Comparison of ENCODE assay signal across 20 cellular contexts in genomic region chr2:78532762-78533399, GRCh38.
"Had no signal": no experiment of that assay in that cellular context is flagged by ENCODE, and none has a peak within 500 bp of the region (broad histone marks: within the 10 kb centered on the region; RNA-seq: fewer than 3 reads in every experiment).

No MANE protein-coding gene starts in this region.

- H3K9me3 Mint-ChIP-seq: natural killer cell treated with Interleukin-12 subunit alpha and Interleukin-12 subunit beta and Interleukin-15 and Interleukin-18, amount 100 ng/mL, for 72 hours had no signal

- H3K4me1 ChIP-seq: right atrium auricular region, tibial artery had no signal

- H3K27me3 Mint-ChIP-seq: activated B cell treated with CpG ODN at 0.5 μM for 24 hours; activated CD4-positive, alpha-beta memory T cell treated with anti-CD3 and anti-CD28 coated beads, Interleukin-2, amount 10 ng/mL, durations not matched to agents 7 days and 5 days; activated CD8-positive, alpha-beta memory T cell treated with anti-CD3 and anti-CD28 coated beads, Interleukin-2, amount 10 ng/mL, durations not matched to agents 7 days and 5 days; activated naive CD8-positive, alpha-beta T cell treated with anti-CD3 and anti-CD28 coated beads, Interleukin-2, amount 10 ng/mL, durations not matched to agents 7 days and 5 days; dendritic cell treated with granulocyte-macrophage colony-stimulating factor and Interleukin-4, amounts not matched to agents 40 ng/mL and 50 ng/mL, for 4 days; effector memory CD8-positive, alpha-beta T cell; natural killer cell treated with Interleukin-12 subunit alpha and Interleukin-12 subunit beta and Interleukin-15 and Interleukin-18, amount 100 ng/mL, for 72 hours had no signal

- H3K9me3 ChIP-seq: right atrium auricular region, tibial artery had no signal

- H3K27me3 ChIP-seq: cardiac muscle cell, hepatocyte, right atrium auricular region, tibial artery had no signal

- ATAC-seq: activated CD8-positive, alpha-beta memory T cell treated with anti-CD3 and anti-CD28 coated beads, Interleukin-2, amount 10 ng/mL, durations not matched to agents 7 days and 5 days; effector memory CD8-positive, alpha-beta T cell; natural killer cell treated with Interleukin-12 subunit alpha and Interleukin-12 subunit beta and Interleukin-15 and Interleukin-18, amount 100 ng/mL, for 72 hours had no signal

- H3K4me3 ChIP-seq: cardiac muscle cell, hepatocyte, lung, right atrium auricular region, tibial artery had no signal

- H3K4me3 Mint-ChIP-seq: activated B cell treated with CpG ODN at 0.5 μM for 24 hours; activated CD4-positive, alpha-beta memory T cell treated with anti-CD3 and anti-CD28 coated beads, Interleukin-2, amount 10 ng/mL, durations not matched to agents 7 days and 5 days; activated CD8-positive, alpha-beta memory T cell treated with anti-CD3 and anti-CD28 coated beads, Interleukin-2, amount 10 ng/mL, durations not matched to agents 7 days and 5 days; activated naive CD8-positive, alpha-beta T cell treated with anti-CD3 and anti-CD28 coated beads, Interleukin-2, amount 10 ng/mL, durations not matched to agents 7 days and 5 days; dendritic cell treated with granulocyte-macrophage colony-stimulating factor and Interleukin-4, amounts not matched to agents 40 ng/mL and 50 ng/mL, for 4 days; effector memory CD8-positive, alpha-beta T cell; mesothelial cell of epicardium; natural killer cell treated with Interleukin-12 subunit alpha and Interleukin-12 subunit beta and Interleukin-15 and Interleukin-18, amount 100 ng/mL, for 72 hours had no signal

- H3K4me1 Mint-ChIP-seq: activated B cell treated with CpG ODN at 0.5 μM for 24 hours; activated CD4-positive, alpha-beta memory T cell treated with anti-CD3 and anti-CD28 coated beads, Interleukin-2, amount 10 ng/mL, durations not matched to agents 7 days and 5 days; activated CD8-positive, alpha-beta memory T cell treated with anti-CD3 and anti-CD28 coated beads, Interleukin-2, amount 10 ng/mL, durations not matched to agents 7 days and 5 days; activated naive CD8-positive, alpha-beta T cell treated with anti-CD3 and anti-CD28 coated beads, Interleukin-2, amount 10 ng/mL, durations not matched to agents 7 days and 5 days; mesothelial cell of epicardium had no signal

- H3K36me3 Mint-ChIP-seq: activated CD8-positive, alpha-beta memory T cell treated with anti-CD3 and anti-CD28 coated beads, Interleukin-2, amount 10 ng/mL, durations not matched to agents 7 days and 5 days; activated naive CD8-positive, alpha-beta T cell treated with anti-CD3 and anti-CD28 coated beads, Interleukin-2, amount 10 ng/mL, durations not matched to agents 7 days and 5 days; mesothelial cell of epicardium had no signal

- H3K27ac Mint-ChIP-seq: activated B cell treated with CpG ODN at 0.5 μM for 24 hours; activated CD4-positive, alpha-beta memory T cell treated with anti-CD3 and anti-CD28 coated beads, Interleukin-2, amount 10 ng/mL, durations not matched to agents 7 days and 5 days; activated CD8-positive, alpha-beta memory T cell treated with anti-CD3 and anti-CD28 coated beads, Interleukin-2, amount 10 ng/mL, durations not matched to agents 7 days and 5 days; activated naive CD8-positive, alpha-beta T cell treated with anti-CD3 and anti-CD28 coated beads, Interleukin-2, amount 10 ng/mL, durations not matched to agents 7 days and 5 days; dendritic cell treated with granulocyte-macrophage colony-stimulating factor and Interleukin-4, amounts not matched to agents 40 ng/mL and 50 ng/mL, for 4 days; effector memory CD8-positive, alpha-beta T cell; mesothelial cell of epicardium; natural killer cell treated with Interleukin-12 subunit alpha and Interleukin-12 subunit beta and Interleukin-15 and Interleukin-18, amount 100 ng/mL, for 72 hours had no signal

- H3K27ac ChIP-seq: cardiac muscle cell, hepatocyte, right atrium auricular region, tibial artery had no signal

- H3K36me3 ChIP-seq: cardiac muscle cell, right atrium auricular region, tibial artery had no signal

- DNase-seq: activated B cell treated with CpG ODN at 0.5 μM for 24 hours; activated CD4-positive, alpha-beta memory T cell treated with anti-CD3 and anti-CD28 coated beads, Interleukin-2, amount 10 ng/mL, durations not matched to agents 7 days and 5 days; activated CD4-positive, alpha-beta T cell treated with anti-CD3 and anti-CD28 coated beads for 4 hours; activated CD8-positive, alpha-beta memory T cell treated with anti-CD3 and anti-CD28 coated beads, Interleukin-2, amount 10 ng/mL, durations not matched to agents 7 days and 5 days; activated naive CD4-positive, alpha-beta T cell; activated naive CD8-positive, alpha-beta T cell treated with anti-CD3 and anti-CD28 coated beads, Interleukin-2, amount 10 ng/mL, durations not matched to agents 7 days and 5 days; amygdala; effector memory CD8-positive, alpha-beta T cell; foreskin fibroblast; stimulated activated CD4-positive, alpha-beta T cell treated with anti-CD3 and anti-CD28 coated beads, Interleukin-12 subunit alpha, Interleukin-12 subunit beta, amount 100 ng/mL, for 4 hours; stimulated activated CD4-positive, alpha-beta T cell treated with anti-CD3 and anti-CD28 coated beads, Interleukin-1b, Interleukin-23, amount 100 ng/mL, for 48 hours; stimulated activated naive CD4-positive, alpha-beta T cell treated with Interleukin-2 at 50 U/mL for 16 hours; tibial artery had no signal
